8 cellular contexts compared by ENCODE assay signal in the genomic region with DNA sequence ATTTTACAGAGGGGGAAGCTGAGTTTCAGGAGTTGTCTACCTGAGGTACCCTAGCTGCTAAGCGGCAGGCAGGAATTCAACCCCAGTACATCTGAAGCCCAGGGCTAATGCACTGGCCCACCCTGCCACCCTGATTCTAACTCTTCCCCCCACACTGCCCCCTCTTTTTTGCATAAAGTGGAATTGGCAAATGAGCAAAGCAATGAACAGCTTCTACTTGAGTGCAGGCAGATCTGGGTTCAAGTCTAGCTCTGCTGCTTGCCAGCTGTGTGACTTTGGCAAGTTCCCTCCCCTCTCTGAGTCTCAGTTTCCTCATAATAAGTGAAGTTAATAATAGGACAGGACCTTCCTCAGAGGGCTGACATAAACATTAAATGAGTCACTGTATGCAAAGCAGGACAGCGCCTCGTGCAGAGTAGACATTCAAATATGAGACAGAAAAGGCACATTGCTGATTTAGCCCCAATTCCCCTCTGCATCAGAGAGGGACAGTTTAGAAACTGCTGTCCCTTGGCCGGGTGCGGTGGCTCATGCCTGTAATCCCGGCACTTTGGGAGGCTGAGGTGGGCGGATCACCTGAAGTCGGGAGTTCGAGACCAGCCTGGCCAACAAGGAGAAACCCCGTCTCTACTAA. TPM values are rescaled to one million over a fixed set of nuclear protein-coding genes. Genes with fewer than 3 reads are reported as not detected.
A peak's percentile ranks its signal among the peaks of the same experiment; 100 is the strongest.
DNase-seq lines count a peak whose midpoint lies in the region; ATAC-seq and TF ChIP-seq lines count a peak whose summit lies in the region.

No MANE protein-coding gene starts in this region.

- no peak overlapping the region for H3K9ac ChIP-seq in mucosa of rectum (ENCODE audit: low read depth in 1 of 2, low read length in 2 of 2)

- peak overlapping the region; percentile 33 for H3K4me3 ChIP-seq in CD4-positive, CD25-positive, alpha-beta regulatory T cell (ENCODE audit: low read depth, low read length)
- H3K4me3 ChIP-seq in mucosa of rectum (ENCODE audit: low read length in 2 of 2) (no peak overlapping the region), MG63 (no peak overlapping the region)

- peak overlapping the region; percentile 74 for H3K27ac ChIP-seq in CD4-positive, CD25-positive, alpha-beta regulatory T cell (ENCODE audit: insufficient read depth, low read length, poor library complexity, severe bottlenecking)
- H3K27ac ChIP-seq in mucosa of rectum (ENCODE audit: low read depth in 2 of 2, low read length in 2 of 2) = peak overlapping the region; percentile 54 to 76

- H3K27me3 Mint-ChIP-seq in CD4-positive, CD25-positive, alpha-beta regulatory T cell = no peaks in the 10 kb centered on the region
- H3K27me3 Mint-ChIP-seq in WTC11 (ENCODE audit: low read depth) = peaks cover 9% of the 10 kb centered on the region

- no peaks in the 10 kb centered on the region for H3K9me3 ChIP-seq in CD4-positive, CD25-positive, alpha-beta regulatory T cell (ENCODE audit: control insufficient read depth in 2 of 2, low read length in 2 of 2)
- no peaks in the 10 kb centered on the region for H3K9me3 ChIP-seq in mucosa of rectum (ENCODE audit: control insufficient read depth in 2 of 2, low read length in 2 of 2)
- H3K9me3 ChIP-seq in MG63 = no peaks in the 10 kb centered on the region

- in situ Hi-C loops in KBM-7 (cut with MboI; ENCODE audit: low pct_unique_long_range_greater_than_20kb, low sequenced_read_pairs) = no loop called here

- peaks cover 0 to 88% (median 60%) of the 10 kb centered on the region in 4 donors for H3K4me1 Mint-ChIP-seq in CD4-positive, CD25-positive, alpha-beta regulatory T cell
- H3K4me1 Mint-ChIP-seq in WTC11 = peaks cover 74% of the 10 kb centered on the region

- POLR2A ChIA-PET in WTC11 (lab: Charles Lee) = interaction anchor here (0.6 to 1.0 kb wide), 2 partner anchors 37 to 402 kb away, joined by 4 read pairs; no protein-coding TSS in a partner anchor

- no peaks in the 10 kb centered on the region for H3K36me3 ChIP-seq in CD4-positive, CD25-positive, alpha-beta regulatory T cell (ENCODE audit: control insufficient read depth, insufficient read depth, low read length)
- no peaks in the 10 kb centered on the region for H3K36me3 ChIP-seq in mucosa of rectum (ENCODE audit: control insufficient read depth in 2 of 2, insufficient read depth in 2 of 2, low read length in 2 of 2)
- no peaks in the 10 kb centered on the region for H3K36me3 ChIP-seq in MG63

- no peaks in the 10 kb centered on the region for H3K36me3 Mint-ChIP-seq in CD4-positive, CD25-positive, alpha-beta regulatory T cell
- H3K36me3 Mint-ChIP-seq in WTC11 = no peaks in the 10 kb centered on the region

- peak; percentile 52 for TF ChIP-seq POLR2A in GM19099 (IDR thresholded peaks at IDR 0.05; ENCODE audit: extremely low read depth, insufficient read length, low read depth)

- peak overlapping the region; percentile 68 to 88 (median 85) for H3K4me3 Mint-ChIP-seq in CD4-positive, CD25-positive, alpha-beta regulatory T cell
- H3K4me3 Mint-ChIP-seq in WTC11 = no peak overlapping the region

- CTCF ChIA-PET in WTC11 (lab: Charles Lee) = interaction anchor here (1.1 kb wide), 1 partner anchor 37 kb away, joined by 4 read pairs; no protein-coding TSS in a partner anchor

- no peaks in the 10 kb centered on the region for H3K27me3 ChIP-seq in CD4-positive, CD25-positive, alpha-beta regulatory T cell (ENCODE audit: control insufficient read depth, insufficient read depth, low read length)
- H3K27me3 ChIP-seq in mucosa of rectum (ENCODE audit: control insufficient read depth in 2 of 2, insufficient read depth in 2 of 2, low read length in 2 of 2) (no peaks in the 10 kb centered on the region), MG63 (no peaks in the 10 kb centered on the region)

- peak in 1 of 3 donors; percentile 68 for DNase-seq in CD4-positive, CD25-positive, alpha-beta regulatory T cell
- DNase-seq in WTC11 (ENCODE audit: low spot score) (no peak), MG63 (no peak), KBM-7 (no peak)
- DNase-seq in NK-92 treated with Interleukin-12 subunit alpha and Interleukin-12 subunit beta, amount 100 ng/mL, for 24 hours (lab: John Stamatoyannopoulos, UW) = no peak

- peak overlapping the region; percentile 92 to 98 (median 97) for H3K27ac Mint-ChIP-seq in CD4-positive, CD25-positive, alpha-beta regulatory T cell
- H3K27ac Mint-ChIP-seq in WTC11 = 0 out of 2 replicates have a peak overlapping the region, but pooled peaks have one; percentile 23

- no peak for TF ChIP-seq CTCF in WTC11 (IDR thresholded peaks at IDR 0.05)

- H3K9me3 Mint-ChIP-seq in CD4-positive, CD25-positive, alpha-beta regulatory T cell = no peaks in the 10 kb centered on the region
- no peaks in the 10 kb centered on the region for H3K9me3 Mint-ChIP-seq in WTC11

- peaks cover 91% of the 10 kb centered on the region for H3K4me1 ChIP-seq in CD4-positive, CD25-positive, alpha-beta regulatory T cell (ENCODE audit: control insufficient read depth, insufficient read depth, low read length, poor library complexity, severe bottlenecking)
- peaks cover 22 to 50% of the 10 kb centered on the region in 2 donors for H3K4me1 ChIP-seq in mucosa of rectum (ENCODE audit: control insufficient read depth in 2 of 2, insufficient read depth in 2 of 2, low read length in 2 of 2)

- peak; percentile 25 to 42 for ATAC-seq in CD4-positive, CD25-positive, alpha-beta regulatory T cell (ENCODE audit: low read depth in 2 of 2)
- ATAC-seq in HG03354 (IDR thresholded peaks at IDR 0.05; ENCODE audit: poor library complexity, severe bottlenecking, unreplicated experiment) (peak; percentile 63), WTC11 (no peak)

TF ChIP-seq in WTC11, 78 proteins besides CTCF, POLR2A, EP300 and RAD21 (continues in another document):
- TF ChIP-seq NFE2L1 (CRISPR knock-in tag; IDR thresholded peaks at IDR 0.05) (no peak), FOXK1 (CRISPR knock-in tag; IDR thresholded peaks at IDR 0.05) (no peak), GRHL2 (CRISPR knock-in tag; IDR thresholded peaks at IDR 0.05; ENCODE audit: insufficient replicate concordance, severe bottlenecking) (no peak), TCF7 (CRISPR knock-in tag; IDR thresholded peaks at IDR 0.05; ENCODE audit: low read depth) (no peak)
- TF ChIP-seq, protein P1, sequence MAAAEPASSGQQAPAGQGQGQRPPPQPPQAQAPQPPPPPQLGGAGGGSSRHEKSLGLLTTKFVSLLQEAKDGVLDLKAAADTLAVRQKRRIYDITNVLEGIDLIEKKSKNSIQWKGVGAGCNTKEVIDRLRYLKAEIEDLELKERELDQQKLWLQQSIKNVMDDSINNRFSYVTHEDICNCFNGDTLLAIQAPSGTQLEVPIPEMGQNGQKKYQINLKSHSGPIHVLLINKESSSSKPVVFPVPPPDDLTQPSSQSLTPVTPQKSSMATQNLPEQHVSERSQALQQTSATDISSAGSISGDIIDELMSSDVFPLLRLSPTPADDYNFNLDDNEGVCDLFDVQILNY (CRISPR knock-in tag; IDR thresholded peaks at IDR 0.05) = no peak
- TF ChIP-seq, protein P2, sequence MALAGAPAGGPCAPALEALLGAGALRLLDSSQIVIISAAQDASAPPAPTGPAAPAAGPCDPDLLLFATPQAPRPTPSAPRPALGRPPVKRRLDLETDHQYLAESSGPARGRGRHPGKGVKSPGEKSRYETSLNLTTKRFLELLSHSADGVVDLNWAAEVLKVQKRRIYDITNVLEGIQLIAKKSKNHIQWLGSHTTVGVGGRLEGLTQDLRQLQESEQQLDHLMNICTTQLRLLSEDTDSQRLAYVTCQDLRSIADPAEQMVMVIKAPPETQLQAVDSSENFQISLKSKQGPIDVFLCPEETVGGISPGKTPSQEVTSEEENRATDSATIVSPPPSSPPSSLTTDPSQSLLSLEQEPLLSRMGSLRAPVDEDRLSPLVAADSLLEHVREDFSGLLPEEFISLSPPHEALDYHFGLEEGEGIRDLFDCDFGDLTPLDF (CRISPR knock-in tag; IDR thresholded peaks at IDR 0.05) = no peak
- TF ChIP-seq, protein P3, sequence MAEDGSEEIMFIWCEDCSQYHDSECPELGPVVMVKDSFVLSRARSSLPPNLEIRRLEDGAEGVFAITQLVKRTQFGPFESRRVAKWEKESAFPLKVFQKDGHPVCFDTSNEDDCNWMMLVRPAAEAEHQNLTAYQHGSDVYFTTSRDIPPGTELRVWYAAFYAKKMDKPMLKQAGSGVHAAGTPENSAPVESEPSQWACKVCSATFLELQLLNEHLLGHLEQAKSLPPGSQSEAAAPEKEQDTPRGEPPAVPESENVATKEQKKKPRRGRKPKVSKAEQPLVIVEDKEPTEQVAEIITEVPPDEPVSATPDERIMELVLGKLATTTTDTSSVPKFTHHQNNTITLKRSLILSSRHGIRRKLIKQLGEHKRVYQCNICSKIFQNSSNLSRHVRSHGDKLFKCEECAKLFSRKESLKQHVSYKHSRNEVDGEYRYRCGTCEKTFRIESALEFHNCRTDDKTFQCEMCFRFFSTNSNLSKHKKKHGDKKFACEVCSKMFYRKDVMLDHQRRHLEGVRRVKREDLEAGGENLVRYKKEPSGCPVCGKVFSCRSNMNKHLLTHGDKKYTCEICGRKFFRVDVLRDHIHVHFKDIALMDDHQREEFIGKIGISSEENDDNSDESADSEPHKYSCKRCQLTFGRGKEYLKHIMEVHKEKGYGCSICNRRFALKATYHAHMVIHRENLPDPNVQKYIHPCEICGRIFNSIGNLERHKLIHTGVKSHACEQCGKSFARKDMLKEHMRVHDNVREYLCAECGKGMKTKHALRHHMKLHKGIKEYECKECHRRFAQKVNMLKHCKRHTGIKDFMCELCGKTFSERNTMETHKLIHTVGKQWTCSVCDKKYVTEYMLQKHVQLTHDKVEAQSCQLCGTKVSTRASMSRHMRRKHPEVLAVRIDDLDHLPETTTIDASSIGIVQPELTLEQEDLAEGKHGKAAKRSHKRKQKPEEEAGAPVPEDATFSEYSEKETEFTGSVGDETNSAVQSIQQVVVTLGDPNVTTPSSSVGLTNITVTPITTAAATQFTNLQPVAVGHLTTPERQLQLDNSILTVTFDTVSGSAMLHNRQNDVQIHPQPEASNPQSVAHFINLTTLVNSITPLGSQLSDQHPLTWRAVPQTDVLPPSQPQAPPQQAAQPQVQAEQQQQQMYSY (CRISPR knock-in tag; IDR thresholded peaks at IDR 0.05) = no peak

RNA-seq across cellular contexts. Expression of a gene that starts 4.7 kb away (rescaled TPM):
- total RNA-seq in CD4-positive, CD25-positive, alpha-beta regulatory T cell = 39.6 TPM
- 10 to 100 TPM; 28.1 to 41.3 (median 37.4) TPM for polyA plus RNA-seq in CD4-positive, CD25-positive, alpha-beta regulatory T cell
- 19.7 to 29.2 TPM (median 25.3 TPM) in 3 replicates for total RNA-seq in WTC11 (2021)
- 28.4 and 41.4 TPM in 2 replicates for total RNA-seq in MG63 (2014; rRNA removed; shearing (Covaris generic); ENCODE audit: low replicate concordance)
